8 cellular contexts compared by ENCODE assay signal in genomic region chr9:129776938-129777768, GRCh38. TPM values are rescaled to one million over a fixed set of nuclear protein-coding genes. Genes with fewer than 3 reads are reported as not detected.
DNase-seq lines count a peak whose midpoint lies in the region; TF ChIP-seq lines count a peak whose summit lies in the region.
"Had no signal": no experiment of that assay in that cellular context is flagged by ENCODE, and none has a peak within 500 bp of the region (broad histone marks: within the 10 kb centered on the region; RNA-seq: fewer than 3 reads in every experiment).

No MANE protein-coding gene starts in this region.

- no peak overlapping the region for H2BK5ac ChIP-seq in H9 (ENCODE audit: insufficient read length, low read length)

- 0 out of 7 replicates have a peak overlapping the region, but pooled peaks of 1 of the 3 experiments have one; percentile 37 for H3K27ac Mint-ChIP-seq in H9
- peak overlapping the region; percentile 23 for H3K27ac Mint-ChIP-seq in activated naive CD8-positive, alpha-beta T cell treated with anti-CD3 and anti-CD28 coated beads for 36 hours

- no peak overlapping the region for H2BK12ac ChIP-seq in H9 (ENCODE audit: insufficient read length, low read depth, low read length)

- H4K8ac ChIP-seq in H9 (replicated peaks; ENCODE audit: insufficient read length, low read depth, low read length), result no peak overlapping the region

- no peak overlapping the region; a peak in 1 of 5 replicates for H3K4me3 Mint-ChIP-seq in H9
- no peak overlapping the region for H3K4me3 Mint-ChIP-seq in activated naive CD8-positive, alpha-beta T cell treated with anti-CD3 and anti-CD28 coated beads for 36 hours

- no peak overlapping the region for H2BK15ac ChIP-seq in H9 (ENCODE audit: low read depth, low read length)

- H3K27me3 ChIP-seq in H9 (ENCODE audit: insufficient read depth, low read length), result no peaks in the 10 kb centered on the region
- H3K27me3 ChIP-seq in parathyroid adenoma (ENCODE audit: control insufficient read depth, insufficient read depth, low read length), result no peaks in the 10 kb centered on the region

- H3K36me3 ChIP-seq in parathyroid adenoma (ENCODE audit: control insufficient read depth, insufficient read depth, low read length), result no peaks in the 10 kb centered on the region
- no peaks in the 10 kb centered on the region for H3K36me3 ChIP-seq in urinary bladder (ENCODE audit: insufficient read depth)

- no peaks in the 10 kb centered on the region for H3K79me1 ChIP-seq in H9 (ENCODE audit: insufficient read depth, low read depth, low read length, poor library complexity, severe bottlenecking)

- H3K9ac ChIP-seq in H9 (ENCODE audit: extremely low read depth, insufficient read length, low read length) (no peak overlapping the region), parathyroid adenoma (no peak overlapping the region)

- no peak overlapping the region for H2BK20ac ChIP-seq in H9 (ENCODE audit: low read depth, low read length, poor library complexity, severe bottlenecking)

- H2AK5ac ChIP-seq in H9 (ENCODE audit: insufficient read length, low read length), result no peak overlapping the region

- no peak overlapping the region for H3K4ac ChIP-seq in H9 (ENCODE audit: low read depth, low read length)

- H3K14ac ChIP-seq in H9 (ENCODE audit: insufficient read depth, low read length), result no peak overlapping the region

- no peak for TF ChIP-seq CTCF in H9 (conservative IDR thresholded peaks at IDR 0.05)
- TF ChIP-seq CTCF in parathyroid adenoma (IDR thresholded peaks at IDR 0.05), result no peak

- H3K79me2 ChIP-seq in H9 (ENCODE audit: insufficient read depth, low read length), result no peaks in the 10 kb centered on the region
- no peaks in the 10 kb centered on the region for H3K79me2 ChIP-seq in parathyroid adenoma

- no peak overlapping the region for H4K91ac ChIP-seq in H9 (ENCODE audit: insufficient read length, low read depth, low read length)

- H2BK120ac ChIP-seq in H9 (ENCODE audit: low read depth, low read length, poor library complexity, severe bottlenecking), result no peak overlapping the region

- peaks cover 2% of the 10 kb centered on the region for H4K20me1 ChIP-seq in H9 (ENCODE audit: control insufficient read depth, insufficient read depth, insufficient read length)

- no peaks in the 10 kb centered on the region for H3K36me3 Mint-ChIP-seq in H9 (ENCODE audit: insufficient read depth in 1 of 3, low read depth in 3 of 3)
- no peaks in the 10 kb centered on the region for H3K36me3 Mint-ChIP-seq in activated naive CD8-positive, alpha-beta T cell treated with anti-CD3 and anti-CD28 coated beads for 36 hours

- no peak overlapping the region for H3K4me2 ChIP-seq in H9 (ENCODE audit: insufficient read depth, insufficient read length, low read length)
- H3K4me2 ChIP-seq in parathyroid adenoma (ENCODE audit: low read length), result no peak overlapping the region

- H3K18ac ChIP-seq in H9 (ENCODE audit: insufficient read length, low read depth, low read length), result no peak overlapping the region

- H3K9me3 Mint-ChIP-seq in H9, result no peaks in the 10 kb centered on the region
- no peaks in the 10 kb centered on the region for H3K9me3 Mint-ChIP-seq in activated naive CD8-positive, alpha-beta T cell treated with anti-CD3 and anti-CD28 coated beads for 36 hours

- H3K4me3 ChIP-seq in parathyroid adenoma (ENCODE audit: low read depth, low read length), result no peak overlapping the region
- no peak overlapping the region for H3K4me3 ChIP-seq in urinary bladder (ENCODE audit: low read depth, low read length)

- no CpG with 5 or more reads among the region's 16 CpGs for WGBS in H9 (ENCODE audit: extremely low coverage, insufficient read length, low lambda C conversion rate)
- 12% methylated on average over 16 of the region's 16 CpGs for WGBS in urinary bladder

- intact Hi-C loops in head of caudate nucleus (cut with DNase I), result no loop called here

- no peak overlapping the region for H4K5ac ChIP-seq in H9 (ENCODE audit: insufficient read length, low read depth, low read length)

- DNase-seq in H9 (peak; percentile 77), RPMI8226 (peak; percentile 53), head of caudate nucleus (peak; percentile 37 to 86 (median 66)), NCI-H748 (lab: John Stamatoyannopoulos, UW; ENCODE audit: unreplicated experiment) (no peak)
- peak; percentile 75 for DNase-seq in activated naive CD8-positive, alpha-beta T cell treated with anti-CD3 and anti-CD28 coated beads for 36 hours

- no peak overlapping the region for H3K56ac ChIP-seq in H9 (ENCODE audit: insufficient read length, low read depth, low read length)

- H3K23me2 ChIP-seq in H9 (ENCODE audit: insufficient read length, low read depth, low read length, poor library complexity, severe bottlenecking), result no peaks in the 10 kb centered on the region

- peaks cover 10 to 12% of the 10 kb centered on the region in 2 experiments for H3K4me1 Mint-ChIP-seq in H9
- peaks cover 13% of the 10 kb centered on the region for H3K4me1 Mint-ChIP-seq in activated naive CD8-positive, alpha-beta T cell treated with anti-CD3 and anti-CD28 coated beads for 36 hours

- H3K27ac ChIP-seq in H9 (ENCODE audit: insufficient read length, low read depth, low read length), result no peak overlapping the region
- peak overlapping the region; percentile 15 for H3K27ac ChIP-seq in parathyroid adenoma
- H3K27ac ChIP-seq in urinary bladder (ENCODE audit: low read depth), result peak overlapping the region; percentile 51

- H3K9me3 ChIP-seq in H9 (ENCODE audit: control insufficient read depth, low read depth, low read length) (no peaks in the 10 kb centered on the region), parathyroid adenoma (ENCODE audit: control insufficient read depth, low read length) (no peaks in the 10 kb centered on the region)

- H3K27me3 Mint-ChIP-seq in H9 (ENCODE audit: low read depth), result peaks cover 18% of the 10 kb centered on the region
- H3K27me3 Mint-ChIP-seq in activated naive CD8-positive, alpha-beta T cell treated with anti-CD3 and anti-CD28 coated beads for 36 hours, result peaks cover 32% of the 10 kb centered on the region

- no peaks in the 10 kb centered on the region for H3K4me1 ChIP-seq in H9 (ENCODE audit: insufficient read depth, low read length)
- no peaks in the 10 kb centered on the region for H3K4me1 ChIP-seq in parathyroid adenoma
- peaks cover 3% of the 10 kb centered on the region for H3K4me1 ChIP-seq in urinary bladder (ENCODE audit: insufficient read depth)

- H3T11ph ChIP-seq in H9 (ENCODE audit: low read length), result no peak overlapping the region

- H2AFZ ChIP-seq in H9 (ENCODE audit: low read length) (no peak overlapping the region), parathyroid adenoma (peak overlapping the region; percentile 62)

- H3K23ac ChIP-seq in H9 (ENCODE audit: insufficient read length, low read depth, low read length), result no peak overlapping the region

RNA-seq across cellular contexts. Expression of gene PTGES, which starts 24.3 kb away (rescaled TPM):
- 1.6 and 2.4 TPM in 2 replicates for total RNA-seq in H9 (2021)
- under 1 TPM; 0.20 to 0.21 TPM for total RNA-seq in activated naive CD8-positive, alpha-beta T cell treated with anti-CD3 and anti-CD28 coated beads for 36 hours
- total RNA-seq in urinary bladder, result 18.0 TPM
- 26.8 TPM for polyA plus RNA-seq in urinary bladder
- total RNA-seq: activated CD8-positive, alpha-beta memory T cell treated with anti-CD3 and anti-CD28 coated beads for 36 hours had no signal

RNA-seq across cellular contexts. Expression of gene TOR1B, which starts 25.8 kb away (rescaled TPM):
- 18.1 and 18.7 TPM in 2 replicates for total RNA-seq in H9 (2021)
- total RNA-seq in activated naive CD8-positive, alpha-beta T cell treated with anti-CD3 and anti-CD28 coated beads for 36 hours, result 10 to 100 TPM; 18.7 to 19.8 TPM
- 25.3 TPM for total RNA-seq in urinary bladder
- 26.4 TPM for polyA plus RNA-seq in urinary bladder

RNA-seq across cellular contexts. Expression of gene TOR1A, which starts 46.8 kb away (rescaled TPM):
- total RNA-seq in H9 (2021) (57.0 and 60.1 TPM in 2 replicates), urinary bladder (20.5 TPM)
- total RNA-seq in activated naive CD8-positive, alpha-beta T cell treated with anti-CD3 and anti-CD28 coated beads for 36 hours, result 10 to 100 TPM; 42.6 to 42.8 TPM
- 36.7 TPM for polyA plus RNA-seq in urinary bladder

RNA-seq across cellular contexts. Expression of gene C9orf78, which starts 57.9 kb away (rescaled TPM):
- total RNA-seq in H9 (2021) (37.5 and 43.6 TPM in 2 replicates), urinary bladder (27.0 TPM)
- total RNA-seq in activated naive CD8-positive, alpha-beta T cell treated with anti-CD3 and anti-CD28 coated beads for 36 hours, result 10 to 100 TPM; 66.3 to 68.2 TPM
- polyA plus RNA-seq in urinary bladder, result 99.8 TPM

RNA-seq across cellular contexts. Expression of gene USP20, which starts 58.1 kb away (rescaled TPM):
- 17.3 and 20.9 TPM in 2 replicates for total RNA-seq in H9 (2021)
- 10 to 100 TPM; 51.1 to 55.4 TPM for total RNA-seq in activated naive CD8-positive, alpha-beta T cell treated with anti-CD3 and anti-CD28 coated beads for 36 hours
- total RNA-seq in urinary bladder, result 7.7 TPM
- polyA plus RNA-seq in urinary bladder, result 38.7 TPM
